ENCODE assay signal across 17 cellular contexts in the genomic region with DNA sequence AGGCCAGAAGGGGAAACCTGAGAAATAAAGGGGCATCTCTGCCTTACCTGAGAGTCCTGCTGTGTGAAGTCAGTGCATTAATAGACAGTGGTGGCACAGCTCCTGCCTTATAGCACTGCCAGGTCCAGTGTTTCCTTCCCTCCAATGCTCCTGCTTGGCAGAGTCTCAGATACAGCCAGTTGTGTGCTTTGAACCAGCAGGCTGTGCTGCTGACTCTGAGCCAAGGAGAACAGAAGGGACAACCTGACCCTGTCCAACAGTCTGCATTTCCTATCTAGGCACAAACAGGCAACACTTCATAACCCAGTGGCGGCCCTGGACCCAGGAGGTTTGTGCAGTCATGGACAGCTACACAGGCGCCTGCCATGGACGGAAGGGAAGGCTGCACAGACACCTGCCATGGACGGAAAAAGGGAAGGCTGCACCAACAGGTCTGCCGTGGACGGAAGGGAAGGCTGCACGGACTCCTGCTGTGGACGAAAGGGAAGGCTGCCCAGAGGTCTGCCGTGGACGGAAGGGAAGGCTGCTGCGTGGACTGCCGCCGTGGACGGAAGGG. TPM values are rescaled to one million over a fixed set of nuclear protein-coding genes. Genes with fewer than 3 reads are reported as not detected.
A peak's percentile ranks its signal among the peaks of the same experiment; 100 is the strongest.
DNase-seq lines count a peak whose midpoint lies in the region; ATAC-seq and TF ChIP-seq lines count a peak whose summit lies in the region.
"Had no signal": no experiment of that assay in that cellular context is flagged by ENCODE, and none has a peak within 500 bp of the region (broad histone marks: within the 10 kb centered on the region; RNA-seq: fewer than 3 reads in every experiment).

No MANE protein-coding gene starts in this region.

- H3K4me3 ChIP-seq in left ventricle myocardium inferior (no peak overlapping the region), gastrocnemius medialis (no peak overlapping the region), vagina (no peak overlapping the region)
- H3K4me3 ChIP-seq: GM23248, MG63 had no signal

- no peaks in the 10 kb centered on the region for H3K36me3 ChIP-seq in left ventricle myocardium inferior
- no peaks in the 10 kb centered on the region for H3K36me3 ChIP-seq in gastrocnemius medialis
- no peaks in the 10 kb centered on the region for H3K36me3 ChIP-seq in vagina
- H3K36me3 ChIP-seq: MG63 had no signal

- in situ Hi-C loops in gastrocnemius medialis (cut with MboI; ENCODE audit: low sequenced_read_pairs in 4 of 4): no loop called here

- TF ChIP-seq POLR2A in gastrocnemius medialis (IDR thresholded peaks at IDR 0.05) (no peak), vagina (IDR thresholded peaks at IDR 0.05) (no peak)

- peak; percentile 86 for DNase-seq in DMS 273 (lab: John Stamatoyannopoulos, UW; ENCODE audit: unreplicated experiment)
- DNase-seq in NCI-H1694 (lab: John Stamatoyannopoulos, UW): peak; percentile 73
- DNase-seq in left ventricle myocardium inferior: peak; percentile 33
- no peak for DNase-seq in gastrocnemius medialis
- no peak for DNase-seq in vagina (ENCODE audit: extremely low spot score in 2 of 2)
- no peak for DNase-seq in KG1 (lab: John Stamatoyannopoulos, UW)
- DNase-seq in activated gamma-delta T cell treated with Interleukin-2 at 50 U/mL for 16 hours: no peak
- DNase-seq: ACHN; Calu3; CD4-positive, alpha-beta T cell; DMS79; GM23248; MG63; NCI-H1092; NCI-H146; NCI-H524 treated with DMSO at 0.1 percent for 48 hours; SIG-M5 had no signal

- TF ChIP-seq CTCF in left ventricle myocardium inferior (IDR thresholded peaks at IDR 0.05; ENCODE audit: borderline replicate concordance) (no peak), gastrocnemius medialis (IDR thresholded peaks at IDR 0.05 in 4 of 5, conservative IDR thresholded peaks at IDR 0.05 in 1 of 5) (no peak), vagina (IDR thresholded peaks at IDR 0.05) (no peak)

- H3K4me1 ChIP-seq in left ventricle myocardium inferior (peaks cover 14% of the 10 kb centered on the region), gastrocnemius medialis (peaks cover 9% of the 10 kb centered on the region in 2 donors), vagina (no peaks in the 10 kb centered on the region)

- intact Hi-C loops in left ventricle myocardium inferior (cut with micrococcal nuclease): no loop called here
- intact Hi-C loops in gastrocnemius medialis (cut with DNase I; ENCODE audit: low total_unique reads): no loop called here
- intact Hi-C loops in vagina (cut with DNase I): no loop called here

- ATAC-seq in gastrocnemius medialis: peak; percentile 48 to 53

- H3K27ac ChIP-seq in left ventricle myocardium inferior (replicated peaks): peak overlapping the region; percentile 2
- no peak overlapping the region for H3K27ac ChIP-seq in gastrocnemius medialis
- H3K27ac ChIP-seq in vagina: no peak overlapping the region
- H3K27ac ChIP-seq: GM23248 had no signal

- no peaks in the 10 kb centered on the region for H3K9me3 ChIP-seq in left ventricle myocardium inferior (replicated peaks)
- no peaks in the 10 kb centered on the region for H3K9me3 ChIP-seq in gastrocnemius medialis
- H3K9me3 ChIP-seq in vagina: no peaks in the 10 kb centered on the region
- H3K9me3 ChIP-seq: MG63 had no signal

- no peaks in the 10 kb centered on the region for H3K27me3 ChIP-seq in left ventricle myocardium inferior (ENCODE audit: low read depth)
- H3K27me3 ChIP-seq in gastrocnemius medialis: no peaks in the 10 kb centered on the region
- H3K27me3 ChIP-seq in vagina: no peaks in the 10 kb centered on the region
- H3K27me3 ChIP-seq: MG63 had no signal

RNA-seq across cellular contexts. Expression of a gene that starts 33.9 kb away (rescaled TPM):
- 26.4 TPM for total RNA-seq in left ventricle myocardium inferior
- 10 to 100 TPM; 12.7 to 27.9 (median 19.5) TPM for total RNA-seq in gastrocnemius medialis
- total RNA-seq in vagina: 31.4 TPM

Comparison
In these comparisons a context has a peak if more than half of its experiments do, and no peak if none do; other contexts are left out.
1. DNase-seq: peak in DMS 273 (single experiment), NCI-H1694 (single experiment) and left ventricle myocardium inferior (single experiment); none in gastrocnemius medialis (0 of 2), vagina (0 of 2), KG1 (single experiment) and activated gamma-delta T cell treated with Interleukin-2 at 50 U/mL for 16 hours (single experiment).